ENCODE assay signal across 1 cellular context in genomic region chr16:57624044-57624688, GRCh38.
TF ChIP-seq lines count a peak whose summit lies in the region.

No MANE protein-coding gene starts in this region.

TF ChIP-seq in HepG2, 621 proteins besides CTCF, POLR2A, EP300 and RAD21 (continued from another document and continues in another):
- TF ChIP-seq HNF1A (IDR thresholded peaks at IDR 0.05; ENCODE audit: low read depth) (no peak), HNF1A (CRISPR knock-in tag; IDR thresholded peaks at IDR 0.05; ENCODE audit: borderline replicate concordance) (no peak), ZNF850 (CRISPR knock-in tag; conservative IDR thresholded peaks at IDR 0.05) (no peak), ZMAT3 (CRISPR knock-in tag; conservative IDR thresholded peaks at IDR 0.05) (no peak), ZNF326 (CRISPR knock-in tag; IDR thresholded peaks at IDR 0.05; ENCODE audit: borderline replicate concordance) (no peak), RBM22 (optimal IDR thresholded peaks at IDR 0.05; ENCODE audit: low read length) (no peak), YEATS2 (CRISPR knock-in tag; IDR thresholded peaks at IDR 0.05; ENCODE audit: borderline replicate concordance) (no peak), ZNF329 (CRISPR knock-in tag; IDR thresholded peaks at IDR 0.05; ENCODE audit: low read depth) (0 out of 2 replicates have a peak, but pooled peaks have one; percentile 49), SIN3A (IDR thresholded peaks at IDR 0.05; ENCODE audit: borderline replicate concordance, low read depth, low read length) (no peak), CENPBD1 (CRISPR knock-in tag; IDR thresholded peaks at IDR 0.05; ENCODE audit: borderline replicate concordance, low read depth) (no peak), U2AF2 (IDR thresholded peaks at IDR 0.05; ENCODE audit: low read depth, low read length) (no peak), GLI4 (CRISPR knock-in tag; IDR thresholded peaks at IDR 0.05; ENCODE audit: borderline replicate concordance) (no peak), EZH2 (conservative IDR thresholded peaks at IDR 0.05; ENCODE audit: low read depth, low read length) (no peak), ZNF136 (CRISPR knock-in tag; IDR thresholded peaks at IDR 0.05; ENCODE audit: low read depth) (no peak), POGK (CRISPR knock-in tag; conservative IDR thresholded peaks at IDR 0.05) (no peak), RFX3 (CRISPR knock-in tag; IDR thresholded peaks at IDR 0.05) (no peak), CBX1 (IDR thresholded peaks at IDR 0.05; ENCODE audit: low read depth) (no peak), ZNF777 (CRISPR knock-in tag; IDR thresholded peaks at IDR 0.05) (no peak), ZBTB2 (CRISPR knock-in tag; IDR thresholded peaks at IDR 0.05; ENCODE audit: low read depth) (no peak), NFIC (IDR thresholded peaks at IDR 0.05; ENCODE audit: low read length) (no peak), RXRA (CRISPR knock-in tag; IDR thresholded peaks at IDR 0.05) (no peak), FOXA3 (CRISPR knock-in tag; IDR thresholded peaks at IDR 0.05) (no peak; the same call in 1 of the 2 replicates), STAT5B (CRISPR knock-in tag; IDR thresholded peaks at IDR 0.05) (no peak), MXI1 (IDR thresholded peaks at IDR 0.05; ENCODE audit: borderline replicate concordance, low read depth, low read length) (no peak), ZNF609 (CRISPR knock-in tag; IDR thresholded peaks at IDR 0.05; ENCODE audit: borderline replicate concordance) (no peak), RBM39 (IDR thresholded peaks at IDR 0.05; ENCODE audit: low read depth, low read length, poor library complexity, severe bottlenecking) (no peak), MZF1 (CRISPR knock-in tag; IDR thresholded peaks at IDR 0.05; ENCODE audit: borderline replicate concordance) (no peak), ZNF407 (CRISPR knock-in tag; IDR thresholded peaks at IDR 0.05; ENCODE audit: not compliant biosample characterization) (no peak), NR3C1 (CRISPR knock-in tag; IDR thresholded peaks at IDR 0.05) (no peak), CSRNP1 (CRISPR knock-in tag; IDR thresholded peaks at IDR 0.05) (no peak), SRSF9 (IDR thresholded peaks at IDR 0.05; ENCODE audit: borderline replicate concordance, insufficient read depth, low read depth, low read length, poor library complexity, severe bottlenecking) (no peak), ELK4 (CRISPR knock-in tag; IDR thresholded peaks at IDR 0.05; ENCODE audit: borderline replicate concordance) (no peak), NONO (IDR thresholded peaks at IDR 0.05) (no peak), NONO (CRISPR knock-in tag; conservative IDR thresholded peaks at IDR 0.05) (no peak), ZNF678 (CRISPR knock-in tag; IDR thresholded peaks at IDR 0.05) (no peak)
